In genomic region chr13:31827707-31828106, GRCh38 we compare ENCODE assay signal across 1 cellular context.
TF ChIP-seq lines count a peak whose summit lies in the region.

No MANE protein-coding gene starts in this region.

TF ChIP-seq in H1, 55 proteins besides CTCF, POLR2A, EP300 and RAD21:
- TF ChIP-seq RNF2 (IDR thresholded peaks at IDR 0.05; ENCODE audit: borderline replicate concordance, low read depth, low read length, missing control alignments, poor library complexity, severe bottlenecking), result no peak
